ENCODE assay signal across 22 cellular contexts in the genomic region with DNA sequence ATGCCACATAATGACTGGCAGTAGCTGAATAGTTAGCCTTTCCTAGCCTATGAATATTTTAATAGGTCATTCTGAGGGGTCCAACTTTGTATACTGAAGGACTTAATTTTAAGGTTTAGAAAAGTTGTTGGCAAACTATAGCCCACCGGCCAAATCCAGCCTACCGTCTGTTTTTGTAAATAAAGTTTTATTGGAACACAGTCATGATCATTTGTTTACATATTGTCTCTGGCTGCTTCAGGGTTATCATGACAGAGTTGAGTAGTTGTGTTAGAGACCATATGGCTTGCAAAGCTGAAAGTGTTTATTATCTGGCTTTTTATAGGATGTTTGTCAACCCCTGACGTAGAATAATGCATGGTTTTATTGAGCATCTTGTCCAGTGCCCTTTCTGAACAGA.
DNase-seq lines count a peak whose midpoint lies in the region; ATAC-seq, FAIRE-seq and TF ChIP-seq lines count a peak whose summit lies in the region.
"Had no signal": no experiment of that assay in that cellular context is flagged by ENCODE, and none has a peak within 500 bp of the region (broad histone marks: within the 10 kb centered on the region; RNA-seq: fewer than 3 reads in every experiment).

No MANE protein-coding gene starts in this region.

- H3K9me3 Mint-ChIP-seq in nephron progenitor cell: peaks cover 4% of the 10 kb centered on the region
- H3K9me3 Mint-ChIP-seq: CD4-positive, alpha-beta T cell had no signal

- TF ChIP-seq EP300 in HepG2 (IDR thresholded peaks at IDR 0.05; ENCODE audit: low read depth in 2 of 2, low read length in 2 of 2) (no peak), HepG2 (CRISPR knock-in tag; IDR thresholded peaks at IDR 0.05; ENCODE audit: borderline replicate concordance) (no peak)

- 4% methylated on average over 3 of the region's 3 CpGs for WGBS in HepG2 (ENCODE audit: low lambda C conversion rate)
- 45% methylated on average over 3 of the region's 3 CpGs for WGBS in right lobe of liver (ENCODE audit: insufficient coverage, low coverage, low lambda C conversion rate, missing lambda C conversion rate)

- H3K27ac Mint-ChIP-seq in nephron progenitor cell: peak overlapping the region; percentile 36
- H3K27ac Mint-ChIP-seq: CD14-positive monocyte; CD4-positive, alpha-beta T cell; CD8-positive, alpha-beta memory T cell had no signal

- H3K4me3 ChIP-seq in HepG2 (replicated peaks in 1 of 3; ENCODE audit: insufficient read depth in 1 of 3, low read depth in 2 of 3, low read length in 3 of 3) (no peak overlapping the region), right lobe of liver (no peak overlapping the region), subcutaneous abdominal adipose tissue (ENCODE audit: low read depth in 1 of 5, low read length in 5 of 5) (no peak overlapping the region)
- H3K4me3 ChIP-seq: BLaER1 treated with 17β-estradiol and CSF1 and Interleukin-3, amounts not matched to agents 10 nM and 100 nM; GM23248 had no signal

- H3K9ac ChIP-seq in HepG2 (ENCODE audit: insufficient read depth, low read depth, low read length): no peak overlapping the region
- H3K9ac ChIP-seq in subcutaneous abdominal adipose tissue (ENCODE audit: low read length in 5 of 5): no peak overlapping the region
- H3K9ac ChIP-seq: BLaER1 treated with 17β-estradiol and CSF1 and Interleukin-3, amounts not matched to agents 10 nM and 100 nM; GM23248 had no signal

- intact Hi-C loops in HepG2 (cut with micrococcal nuclease; ENCODE audit: unreplicated experiment): no loop called here
- intact Hi-C loops in right lobe of liver (cut with DNase I): no loop called here

- FAIRE-seq in HepG2 (lab: Jason Lieb, UNC): no peak
- FAIRE-seq: A204.1, GM12892, H1 had no signal

- no TSS peak for BruUV-seq in HepG2 (replicated peaks; lab: Mats Ljungman, UMichigan)

- H3K27ac ChIP-seq in HepG2 (ENCODE audit: extremely low read length, insufficient read depth, low read length) (no peak overlapping the region), right lobe of liver (no peak overlapping the region), subcutaneous abdominal adipose tissue (ENCODE audit: low read depth, low read length) (peak overlapping the region; percentile 22)
- H3K27ac ChIP-seq: 22Rv1; BLaER1 treated with 17β-estradiol and CSF1 and Interleukin-3, amounts not matched to agents 10 nM and 100 nM; GM23248 had no signal

- H3K4me1 ChIP-seq in HepG2 (ENCODE audit: insufficient read depth, low read length): no peaks in the 10 kb centered on the region
- no peaks in the 10 kb centered on the region for H3K4me1 ChIP-seq in right lobe of liver
- H3K4me1 ChIP-seq in subcutaneous abdominal adipose tissue (ENCODE audit: control insufficient read depth in 5 of 5, insufficient read depth in 5 of 5, low read length in 5 of 5): peaks cover 0 to 52% (median 43%) of the 10 kb centered on the region in 5 donors
- H3K4me1 ChIP-seq: BE2C had no signal

- H3K36me3 Mint-ChIP-seq in nephron progenitor cell (ENCODE audit: low read depth): no peaks in the 10 kb centered on the region
- H3K36me3 Mint-ChIP-seq: CD14-positive monocyte; CD8-positive, alpha-beta memory T cell had no signal

- H3K27me3 Mint-ChIP-seq in nephron progenitor cell (ENCODE audit: low read depth, poor library complexity): peaks cover 3% of the 10 kb centered on the region

- POLR2A ChIA-PET in HepG2 (lab: Yijun Ruan, JAX): no interaction called here

- TF ChIP-seq POLR2A in HepG2 (IDR thresholded peaks at IDR 0.05; ENCODE audit: insufficient read depth in 1 of 2, low read depth in 2 of 2, low read length in 2 of 2): no peak
- no peak for TF ChIP-seq POLR2A in right lobe of liver (IDR thresholded peaks at IDR 0.05)

- 0 out of 5 replicates have a peak, but pooled peaks cover 0 to 1% of the 10 kb centered on the region in 2 experiments for H3K27me3 ChIP-seq in HepG2 (ENCODE audit: control insufficient read depth in 1 of 2, insufficient read depth in 2 of 2, low read length in 2 of 2)
- no peaks in the 10 kb centered on the region for H3K27me3 ChIP-seq in right lobe of liver
- H3K27me3 ChIP-seq in subcutaneous abdominal adipose tissue (ENCODE audit: control insufficient read depth in 5 of 5, insufficient read depth in 4 of 5, low read length in 5 of 5): no peaks in the 10 kb centered on the region
- H3K27me3 ChIP-seq: BE2C; BLaER1 treated with 17β-estradiol and CSF1 and Interleukin-3, amounts not matched to agents 10 nM and 100 nM had no signal

- H3K4me1 Mint-ChIP-seq in nephron progenitor cell: peaks cover 31% of the 10 kb centered on the region
- H3K4me1 Mint-ChIP-seq: CD14-positive monocyte had no signal

- H3K36me3 ChIP-seq in HepG2 (replicated peaks in 1 of 2; ENCODE audit: control insufficient read depth in 1 of 2, insufficient read depth in 2 of 2, low read length in 2 of 2): no peaks in the 10 kb centered on the region
- no peaks in the 10 kb centered on the region for H3K36me3 ChIP-seq in right lobe of liver
- no peaks in the 10 kb centered on the region for H3K36me3 ChIP-seq in subcutaneous abdominal adipose tissue (ENCODE audit: control insufficient read depth in 5 of 5, insufficient read depth in 5 of 5, low read length in 5 of 5)
- H3K36me3 ChIP-seq: BE2C; BLaER1 treated with 17β-estradiol and CSF1 and Interleukin-3, amounts not matched to agents 10 nM and 100 nM had no signal

- H4K20me1 ChIP-seq in HepG2 (ENCODE audit: insufficient read depth, low read length): no peaks in the 10 kb centered on the region
- H4K20me1 ChIP-seq: BLaER1 treated with 17β-estradiol and CSF1 and Interleukin-3, amounts not matched to agents 10 nM and 100 nM had no signal

- ATAC-seq in HepG2 (no peak), right lobe of liver (no peak), HG03159 (IDR thresholded peaks at IDR 0.05; ENCODE audit: unreplicated experiment) (no peak)

- H3K4me3 Mint-ChIP-seq in nephron progenitor cell: no peak overlapping the region
- H3K4me3 Mint-ChIP-seq: CD14-positive monocyte; CD4-positive, alpha-beta T cell; CD8-positive, alpha-beta memory T cell had no signal

- CTCF ChIA-PET in HepG2 (lab: Yijun Ruan, JAX; ENCODE audit: low intra/inter-chr PET ratio, low total read pairs): no interaction called here

- TF ChIP-seq CTCF in HepG2 (CRISPR knock-in tag; IDR thresholded peaks at IDR 0.05) (no peak), right lobe of liver (IDR thresholded peaks at IDR 0.05) (no peak), nephron progenitor cell (IDR thresholded peaks at IDR 0.05) (no peak)

- H3K79me2 ChIP-seq in HepG2 (ENCODE audit: insufficient read depth, low read length): no peaks in the 10 kb centered on the region

- DNase-seq in HepG2 (ENCODE audit: low spot score) (no peak), right lobe of liver (no peak), nephron progenitor cell (no peak), SW 1271 (lab: John Stamatoyannopoulos, UW) (no peak)
- DNase-seq: AML-193; BE2C; CD4-positive, alpha-beta T cell; CD8-positive, alpha-beta memory T cell; DMS53; DMS79 treated with DMSO at 0.1 percent for 48 hours; GF-D8; GM23248; H7; HCEC 1CT had no signal

- H3K9me3 ChIP-seq in HepG2 (ENCODE audit: low read length): no peaks in the 10 kb centered on the region
- no peaks in the 10 kb centered on the region for H3K9me3 ChIP-seq in right lobe of liver
- no peaks in the 10 kb centered on the region for H3K9me3 ChIP-seq in subcutaneous abdominal adipose tissue (ENCODE audit: control insufficient read depth in 5 of 5, low read length in 5 of 5)
- H3K9me3 ChIP-seq: BE2C had no signal

- H3K4me2 ChIP-seq in HepG2 (ENCODE audit: low read depth, low read length): no peak overlapping the region
- H3K4me2 ChIP-seq: BLaER1 treated with 17β-estradiol and CSF1 and Interleukin-3, amounts not matched to agents 10 nM and 100 nM had no signal

- in situ Hi-C loops in HepG2 (cut with HindIII; ENCODE audit: extremely low pct_ligation_motif_present, low pct_unique_long_range_greater_than_20kb): no loop called here

- no peak for TF ChIP-seq RAD21 in HepG2 (CRISPR knock-in tag; IDR thresholded peaks at IDR 0.05)

- no peak overlapping the region for H2AFZ ChIP-seq in HepG2 (ENCODE audit: low read length)
- H2AFZ ChIP-seq: GM23248 had no signal

TF ChIP-seq in HepG2, 621 proteins besides CTCF, POLR2A, EP300 and RAD21 (continues in another document):
- TF ChIP-seq HNF4G (IDR thresholded peaks at IDR 0.05; ENCODE audit: borderline replicate concordance, low read depth, low read length): no peak
- no peak for TF ChIP-seq HNF4G (CRISPR knock-in tag; IDR thresholded peaks at IDR 0.05; ENCODE audit: borderline replicate concordance, low read depth)
- TF ChIP-seq BHLHE40 (IDR thresholded peaks at IDR 0.05; ENCODE audit: low read length): no peak
- no peak for TF ChIP-seq EED (CRISPR knock-in tag; IDR thresholded peaks at IDR 0.05)
